ENCODE assay signal across 8 cellular contexts in genomic region chrX:9829308-9830267, GRCh38. TPM values are rescaled to one million over a fixed set of nuclear protein-coding genes. Genes with fewer than 3 reads are reported as not detected.
DNase-seq lines count a peak whose midpoint lies in the region; ATAC-seq and TF ChIP-seq lines count a peak whose summit lies in the region.
"Had no signal": no experiment of that assay in that cellular context is flagged by ENCODE, and none has a peak within 500 bp of the region (broad histone marks: within the 10 kb centered on the region; RNA-seq: fewer than 3 reads in every experiment).

No MANE protein-coding gene starts in this region.

- H3K23ac ChIP-seq in trophoblast cell (ENCODE audit: low read length), result no peak overlapping the region

- peak overlapping the region; percentile 88 for H3K4ac ChIP-seq in trophoblast cell (ENCODE audit: low read depth, low read length)

- peaks cover 14% of the 10 kb centered on the region for H3K79me2 ChIP-seq in trophoblast cell (ENCODE audit: control insufficient read depth, insufficient read depth, low read length, poor library complexity)

- H3K4me3 ChIP-seq in RWPE2 (ENCODE audit: severe bottlenecking), result no peak overlapping the region
- H3K4me3 ChIP-seq in trophoblast cell (ENCODE audit: low read depth, low read length), result no peak overlapping the region

- H3K27ac ChIP-seq in RWPE2 (ENCODE audit: poor library complexity, severe bottlenecking) (peak overlapping the region; percentile 86), trophoblast cell (ENCODE audit: low read depth, low read length) (peak overlapping the region; percentile 93)

- no peak overlapping the region for H3K4me2 ChIP-seq in trophoblast cell (ENCODE audit: low read length)

- no CpG with 5 or more reads among the region's 14 CpGs for WGBS in trophoblast cell (ENCODE audit: extremely low coverage, insufficient coverage, insufficient read length)

- H3K79me1 ChIP-seq in trophoblast cell (ENCODE audit: low read length), result peaks cover 16% of the 10 kb centered on the region

- H2AK5ac ChIP-seq in trophoblast cell (ENCODE audit: low read length), result peak overlapping the region; percentile 87

- H3K18ac ChIP-seq in trophoblast cell (ENCODE audit: low read length), result peak overlapping the region; percentile 88

- H4K91ac ChIP-seq in trophoblast cell (ENCODE audit: low read depth, low read length), result peak overlapping the region; percentile 89

- H4K12ac ChIP-seq in trophoblast cell (ENCODE audit: low read depth, low read length), result no peak overlapping the region

- H2BK120ac ChIP-seq in trophoblast cell (ENCODE audit: insufficient read depth, low read length, poor library complexity), result peak overlapping the region; percentile 84

- peak overlapping the region; percentile 55 for H4K8ac ChIP-seq in trophoblast cell (ENCODE audit: low read depth, low read length)

- ATAC-seq in GM19043 (IDR thresholded peaks at IDR 0.05; ENCODE audit: low read depth, unreplicated experiment) (peak; percentile 90), HG02840 (IDR thresholded peaks at IDR 0.05; ENCODE audit: low FRiP score, unreplicated experiment) (peak; percentile 83), RWPE2 (ENCODE audit: low read depth) (peak; percentile 96)

- TF ChIP-seq CTCF in RWPE2 (IDR thresholded peaks at IDR 0.05; ENCODE audit: poor library complexity, severe bottlenecking), result peak; percentile 32

- peak overlapping the region; percentile 79 for H2BK5ac ChIP-seq in trophoblast cell (ENCODE audit: low read depth, low read length, poor library complexity)

- no peaks in the 10 kb centered on the region for H3K36me3 ChIP-seq in RWPE2 (ENCODE audit: low read depth)
- H3K36me3 ChIP-seq in trophoblast cell (ENCODE audit: control insufficient read depth in 1 of 2, insufficient read depth in 2 of 2, low read length in 2 of 2), result peaks cover 0 to 3% of the 10 kb centered on the region in 2 experiments

- DNase-seq in RWPE2 (ENCODE audit: low spot score), result peak; percentile 60
- DNase-seq in trophoblast cell, result peak; percentile 72 to 83
- DNase-seq in NCI-H524 treated with DMSO at 0.1 percent for 48 hours (lab: John Stamatoyannopoulos, UW), result no peak
- DNase-seq in iPS-NIHi11 (ENCODE audit: low spot score), result no peak
- DNase-seq in foreskin melanocyte, result no peak
- DNase-seq: NCI-H1436 treated with DMSO at 0.1 percent for 48 hours had no signal

- peak overlapping the region; percentile 90 for H2BK12ac ChIP-seq in trophoblast cell (ENCODE audit: low read length)

- H3K4me1 ChIP-seq in RWPE2 (ENCODE audit: insufficient read depth, poor library complexity, severe bottlenecking) (peaks cover 9% of the 10 kb centered on the region), trophoblast cell (ENCODE audit: control insufficient read depth in 1 of 2, insufficient read depth in 2 of 2, low read length in 2 of 2) (peaks cover 27% of the 10 kb centered on the region in 2 experiments)

- no peak overlapping the region for H2AFZ ChIP-seq in trophoblast cell (ENCODE audit: insufficient read depth, low read length, poor library complexity)

- H3K9me3 ChIP-seq in RWPE2 (ENCODE audit: severe bottlenecking), result no peaks in the 10 kb centered on the region
- H3K9me3 ChIP-seq in trophoblast cell (ENCODE audit: insufficient read depth, low read depth, low read length), result peaks cover 2% of the 10 kb centered on the region

- no peak overlapping the region for H3K9ac ChIP-seq in trophoblast cell (ENCODE audit: low read length)

- H3K27me3 ChIP-seq in RWPE2 (ENCODE audit: insufficient read depth, poor library complexity, severe bottlenecking), result no peaks in the 10 kb centered on the region
- no peaks in the 10 kb centered on the region for H3K27me3 ChIP-seq in trophoblast cell (ENCODE audit: insufficient read depth, low read length)

- H3K14ac ChIP-seq in trophoblast cell (ENCODE audit: low read length), result peak overlapping the region; percentile 61

RNA-seq across cellular contexts. Expression of gene SHROOM2, which starts 43.4 kb away (rescaled TPM):
- polyA plus RNA-seq in trophoblast cell (2013), result 14.5 and 14.6 TPM in 2 replicates

Comparison
In these comparisons a context has a peak if more than half of its experiments do, and no peak if none do; other contexts are left out.
1. DNase-seq: peak in RWPE2 (single experiment) and trophoblast cell (2 of 2); none in NCI-H524 treated with DMSO at 0.1 percent for 48 hours (single experiment), iPS-NIHi11 (single experiment) and foreskin melanocyte (single experiment).
2. Peak in every context shown above with its lines, with median percentiles within 50 percentile points of each other: ATAC-seq.